ENCODE assay signal across 8 cellular contexts in genomic region chr1:93847811-93848288, GRCh38. TPM values are rescaled to one million over a fixed set of nuclear protein-coding genes. Genes with fewer than 3 reads are reported as not detected.
A peak's percentile ranks its signal among the peaks of the same experiment; 100 is the strongest.
DNase-seq lines count a peak whose midpoint lies in the region; ATAC-seq and TF ChIP-seq lines count a peak whose summit lies in the region.

No MANE protein-coding gene starts in this region.

- H3K27ac Mint-ChIP-seq in activated CD4-positive, alpha-beta memory T cell treated with anti-CD3 and anti-CD28 coated beads, Interleukin-2, amount 10 ng/mL, durations not matched to agents 7 days and 5 days = peak overlapping the region; percentile 90
- H3K27ac Mint-ChIP-seq in memory B cell = peak overlapping the region; percentile 99

- H3K4me3 ChIP-seq in AG10803 (ENCODE audit: low read length) = peak overlapping the region; percentile 69

- H3K27me3 Mint-ChIP-seq in activated CD4-positive, alpha-beta memory T cell treated with anti-CD3 and anti-CD28 coated beads, Interleukin-2, amount 10 ng/mL, durations not matched to agents 7 days and 5 days = peaks cover 5% of the 10 kb centered on the region
- no peaks in the 10 kb centered on the region for H3K27me3 Mint-ChIP-seq in memory B cell

- POLR2A ChIA-PET in activated CD4-positive, alpha-beta memory T cell treated with anti-CD3 and anti-CD28 coated beads, Interleukin-2, amount 10 ng/mL, durations not matched to agents 7 days and 5 days (lab: Charles Lee) = interaction anchor here (0.7 to 1.5 kb wide), 4 partner anchors 31 to 503 kb away, joined by 3 to 7 read pairs (median 4); partner anchors contain the start of gene DNTTIP2

- no peaks in the 10 kb centered on the region for H3K9me3 Mint-ChIP-seq in activated CD4-positive, alpha-beta memory T cell treated with anti-CD3 and anti-CD28 coated beads, Interleukin-2, amount 10 ng/mL, durations not matched to agents 7 days and 5 days
- peaks cover 4% of the 10 kb centered on the region for H3K9me3 Mint-ChIP-seq in memory B cell

- TF ChIP-seq CTCF in AG10803 (conservative IDR thresholded peaks at IDR 0.05; ENCODE audit: low read length) = no peak

- CTCF ChIA-PET in activated CD4-positive, alpha-beta memory T cell treated with anti-CD3 and anti-CD28 coated beads, Interleukin-2, amount 10 ng/mL, durations not matched to agents 7 days and 5 days (lab: Charles Lee) = interaction anchor here (1.0 to 1.9 kb wide), 3 partner anchors 25 to 219 kb away, joined by 3 to 10 read pairs (median 5); no protein-coding TSS in a partner anchor

- DNase-seq in AG10803 (ENCODE audit: low read depth) (peak; percentile 74), NCI-H524 (lab: John Stamatoyannopoulos, UW) (peak; percentile 62 to 70), memory B cell (ENCODE audit: low spot score in 2 of 2) (peak; percentile 48 to 60)
- peak; percentile 70 for DNase-seq in activated CD4-positive, alpha-beta memory T cell treated with anti-CD3 and anti-CD28 coated beads, Interleukin-2, amount 10 ng/mL, durations not matched to agents 7 days and 5 days
- DNase-seq in effector CD8-positive, alpha-beta T cell (lab: John Stamatoyannopoulos, UW) = peak; percentile 60
- DNase-seq in stimulated activated CD8-positive, alpha-beta memory T cell treated with anti-CD3 and anti-CD28 coated beads, Interleukin-15, amount 100 ng/mL, for 1 hour (ENCODE audit: low read depth) = peak; percentile 51

- peak; percentile 20 for ATAC-seq in GM19025 (IDR thresholded peaks at IDR 0.05; ENCODE audit: low read depth, unreplicated experiment)
- peak; percentile 24 for ATAC-seq in HG03342 (IDR thresholded peaks at IDR 0.05; ENCODE audit: unreplicated experiment)
- ATAC-seq in memory B cell (ENCODE audit: low read depth) = peak; percentile 29

- peak overlapping the region; percentile 87 for H3K4me3 Mint-ChIP-seq in activated CD4-positive, alpha-beta memory T cell treated with anti-CD3 and anti-CD28 coated beads, Interleukin-2, amount 10 ng/mL, durations not matched to agents 7 days and 5 days
- peak overlapping the region; percentile 87 for H3K4me3 Mint-ChIP-seq in memory B cell

- H3K4me1 Mint-ChIP-seq in activated CD4-positive, alpha-beta memory T cell treated with anti-CD3 and anti-CD28 coated beads, Interleukin-2, amount 10 ng/mL, durations not matched to agents 7 days and 5 days = peaks cover 33% of the 10 kb centered on the region
- peaks cover 17% of the 10 kb centered on the region for H3K4me1 Mint-ChIP-seq in memory B cell

- peaks cover 8% of the 10 kb centered on the region for H3K36me3 Mint-ChIP-seq in activated CD4-positive, alpha-beta memory T cell treated with anti-CD3 and anti-CD28 coated beads, Interleukin-2, amount 10 ng/mL, durations not matched to agents 7 days and 5 days (ENCODE audit: low read depth)
- no peaks in the 10 kb centered on the region for H3K36me3 Mint-ChIP-seq in memory B cell

RNA-seq across cellular contexts. Expression of gene DNTTIP2, which starts 31.2 kb away (rescaled TPM):
- 10 to 100 TPM; 65.2 to 66.6 TPM for total RNA-seq in activated CD4-positive, alpha-beta memory T cell treated with anti-CD3 and anti-CD28 coated beads, Interleukin-2, amount 10 ng/mL, durations not matched to agents 7 days and 5 days

Comparison
In these comparisons a context has a peak if more than half of its experiments do, and no peak if none do; other contexts are left out.
1. Peak in every context shown above with its lines: DNase-seq, ATAC-seq and H3K4me3 ChIP-seq.